Comparison of ENCODE assay signal across 10 cellular contexts in the genomic region with DNA sequence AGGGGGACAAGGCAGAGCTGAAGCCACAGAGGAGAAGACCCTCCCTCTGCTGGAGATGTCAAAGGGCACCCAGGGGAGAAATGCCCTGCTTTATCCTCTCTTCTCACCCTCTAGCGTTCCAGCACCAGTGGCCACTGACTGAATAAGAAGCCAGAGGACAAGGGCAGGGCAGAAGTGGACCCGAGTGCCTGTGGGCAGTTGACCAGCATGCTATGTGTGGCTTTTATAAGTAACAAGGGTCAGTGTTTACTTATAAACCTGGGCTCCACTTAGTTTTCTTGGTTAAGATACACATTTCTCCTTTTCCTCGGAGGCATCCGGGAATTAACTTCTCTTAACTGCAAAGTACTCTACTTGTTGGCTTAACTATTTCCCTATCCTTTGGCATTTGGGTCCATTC. TPM values are rescaled to one million over a fixed set of nuclear protein-coding genes. Genes with fewer than 3 reads are reported as not detected.
"Had no signal": no experiment of that assay in that cellular context is flagged by ENCODE, and none has a peak within 500 bp of the region (broad histone marks: within the 10 kb centered on the region; RNA-seq: fewer than 3 reads in every experiment).

No MANE protein-coding gene starts in this region.

- H3K4me3 Mint-ChIP-seq: HFFc6 had no signal

- H3K9me3 ChIP-seq: HAP-1 had no signal

- H3K27ac ChIP-seq: GM23248, HL-60 had no signal

- DNase-seq: GM23248, GOT3, H7, HFFc6, IMR-90, KG1 had no signal

- ATAC-seq: HCT116, K562 had no signal

- H3K36me3 ChIP-seq: HAP-1 had no signal

- H3K27ac Mint-ChIP-seq: HFFc6 had no signal

- H3K9ac ChIP-seq: GM23248 had no signal

- FAIRE-seq: K562 had no signal

- H3K4me3 ChIP-seq: GM23248, HAP-1, K562 had no signal

- H3K4me1 ChIP-seq: HAP-1 had no signal

- H2AFZ ChIP-seq: GM23248 had no signal

- H3K9me3 Mint-ChIP-seq: HFFc6 had no signal

RNA-seq across cellular contexts. Expression of gene NUP210, which starts 46.7 kb away (rescaled TPM):
- total RNA-seq: GM23248 had no signal
